Comparison of ENCODE assay signal across 19 cellular contexts in genomic region chr20:45506927-45507820, GRCh38. TPM values are rescaled to one million over a fixed set of nuclear protein-coding genes. Genes with fewer than 3 reads are reported as not detected.
DNase-seq lines count a peak whose midpoint lies in the region; ATAC-seq, FAIRE-seq and TF ChIP-seq lines count a peak whose summit lies in the region.
"Had no signal": no experiment of that assay in that cellular context is flagged by ENCODE, and none has a peak within 500 bp of the region (broad histone marks: within the 10 kb centered on the region; RNA-seq: fewer than 3 reads in every experiment).

No MANE protein-coding gene starts in this region.

- H3K27me3 ChIP-seq in MM.1S (replicated peaks; ENCODE audit: insufficient read depth, low read length), result no peaks in the 10 kb centered on the region
- H3K27me3 ChIP-seq in Peyer's patch, result no peaks in the 10 kb centered on the region
- H3K27me3 ChIP-seq: ascending aorta, vagina had no signal

- no peaks in the 10 kb centered on the region for H3K9me2 ChIP-seq in MM.1S (replicated peaks; ENCODE audit: insufficient read depth, low read length)

- peak overlapping the region; percentile 25; the same call in 1 of the 2 replicates for H3K4me2 ChIP-seq in MM.1S (ENCODE audit: low read depth, low read length)

- H3K9me3 ChIP-seq in MM.1S (replicated peaks; ENCODE audit: insufficient read depth, low read length) (no peaks in the 10 kb centered on the region), Peyer's patch (no peaks in the 10 kb centered on the region)
- H3K9me3 ChIP-seq: ascending aorta, vagina had no signal

- ATAC-seq in esophagus mucosa (peak; percentile 61), HG02588 (IDR thresholded peaks at IDR 0.05; ENCODE audit: unreplicated experiment) (no peak), GM21390 (IDR thresholded peaks at IDR 0.05; ENCODE audit: unreplicated experiment) (no peak)

- H3K27ac ChIP-seq in MM.1S (ENCODE audit: low read length) (peak overlapping the region; percentile 14; the same call in 1 of the 2 replicates), Peyer's patch (no peak overlapping the region)
- H3K27ac ChIP-seq: ascending aorta, HL-60, vagina had no signal

- no peak overlapping the region for H3K9ac ChIP-seq in MM.1S (ENCODE audit: low read length)

- H3K4me3 ChIP-seq in MM.1S (ENCODE audit: low read length) (no peak overlapping the region), Peyer's patch (no peak overlapping the region)
- H3K4me3 ChIP-seq: ascending aorta, vagina had no signal

- TF ChIP-seq CTCF in MM.1S (IDR thresholded peaks at IDR 0.05; ENCODE audit: low read length), result no peak
- TF ChIP-seq CTCF in Peyer's patch (IDR thresholded peaks at IDR 0.05), result no peak

- TF ChIP-seq POLR2A in Peyer's patch (IDR thresholded peaks at IDR 0.05), result no peak

- no peaks in the 10 kb centered on the region for H3K79me2 ChIP-seq in MM.1S (ENCODE audit: low read length)

- DNase-seq in Ammon's horn (ENCODE audit: low spot score), result peak; percentile 2
- no peak for DNase-seq in GM18507 (ENCODE audit: extremely low spot score, insufficient read length, low read depth)
- peak; percentile 45 for DNase-seq in MM.1S
- DNase-seq in GM19240 (ENCODE audit: insufficient read length, low spot score), result no peak
- no peak for DNase-seq in Peyer's patch
- DNase-seq: activated CD4-positive, alpha-beta T cell treated with anti-CD3 and anti-CD28 coated beads for 1 hour; AML-193; cortex of kidney; NCI-H2081 treated with DMSO at 0.1 percent for 48 hours; NCI-H774; stimulated activated naive CD4-positive, alpha-beta T cell treated with Interleukin-2 at 50 U/mL for 16 hours had no signal

- no peaks in the 10 kb centered on the region for H3K36me3 ChIP-seq in MM.1S (replicated peaks; ENCODE audit: insufficient read depth, low read length)
- no peaks in the 10 kb centered on the region for H3K36me3 ChIP-seq in Peyer's patch
- H3K36me3 ChIP-seq: ascending aorta, vagina had no signal

- H3F3A ChIP-seq in MM.1S (ENCODE audit: insufficient read depth, low read length), result peaks cover 9% of the 10 kb centered on the region; the same call in 1 of the 2 replicates

- H4K20me1 ChIP-seq in MM.1S (ENCODE audit: insufficient read depth, low read length), result no peaks in the 10 kb centered on the region

- H3K4me1 ChIP-seq in MM.1S (ENCODE audit: low read length), result peaks cover 20% of the 10 kb centered on the region
- peaks cover 0 to 4% (median 0%) of the 10 kb centered on the region in 4 donors for H3K4me1 ChIP-seq in Peyer's patch
- H3K4me1 ChIP-seq: ascending aorta, vagina had no signal

- FAIRE-seq in GM18507 (lab: Jason Lieb, UNC), result peak; percentile 52

- no peak overlapping the region for H2AFZ ChIP-seq in MM.1S (ENCODE audit: low read length)

RNA-seq across cellular contexts. Expression of gene SPINT3, which starts 8.2 kb away (rescaled TPM):
- total RNA-seq in esophagus mucosa (not detected), Peyer's patch (not detected)
- total RNA-seq: ascending aorta, left lobe of liver, osteoblast, vagina had no signal

RNA-seq across cellular contexts. Expression of gene WFDC6, which starts 32.1 kb away (rescaled TPM):
- total RNA-seq in esophagus mucosa (not detected), Peyer's patch (not detected)
- total RNA-seq: ascending aorta, left lobe of liver, osteoblast, vagina had no signal

RNA-seq across cellular contexts. Expression of gene WFDC2, which starts 37.6 kb away (rescaled TPM):
- total RNA-seq in esophagus mucosa (37.9 TPM), Peyer's patch (10 to 100 TPM in 1 of 4 donors, 1 to 10 TPM in 2, not detected in 1; 2.1 to 12.4 (median 7.9) TPM)
- total RNA-seq: osteoblast had no signal

RNA-seq across cellular contexts. Expression of gene EPPIN, which starts 40.0 kb away (rescaled TPM):
- total RNA-seq in esophagus mucosa (not detected), Peyer's patch (not detected)
- total RNA-seq: ascending aorta, left lobe of liver, osteoblast, vagina had no signal

Comparison
In these comparisons a context has a peak if more than half of its experiments do, and no peak if none do; other contexts are left out.
1. DNase-seq: peak in Ammon's horn (single experiment) and MM.1S (single experiment); none in GM18507 (single experiment), GM19240 (single experiment) and Peyer's patch (0 of 3).